17 cellular contexts compared by ENCODE assay signal in genomic region chr21:23740463-23740862, GRCh38.
"Had no signal": no experiment of that assay in that cellular context is flagged by ENCODE, and none has a peak within 500 bp of the region (broad histone marks: within the 10 kb centered on the region; RNA-seq: fewer than 3 reads in every experiment).

No MANE protein-coding gene starts in this region.

- DNase-seq: activated CD4-positive, alpha-beta T cell treated with anti-CD3 and anti-CD28 coated beads for 48 hours; activated naive CD8-positive, alpha-beta T cell treated with anti-CD3 and anti-CD28 coated beads, Interleukin-2, amount 10 ng/mL, durations not matched to agents 7 days and 5 days; central memory CD4-positive, alpha-beta T cell; colonic mucosa; esophagus squamous epithelium; hippocampal formation; left ventricle myocardium inferior; natural killer cell; stimulated activated CD4-positive, alpha-beta T cell treated with anti-CD3 and anti-CD28 coated beads, Interleukin-2, amount 100 ng/mL, for 24 hours; stomach; testis; upper lobe of right lung had no signal

- H3K27me3 Mint-ChIP-seq: activated naive CD8-positive, alpha-beta T cell treated with anti-CD3 and anti-CD28 coated beads, Interleukin-2, amount 10 ng/mL, durations not matched to agents 7 days and 5 days had no signal

- H3K36me3 Mint-ChIP-seq: activated naive CD8-positive, alpha-beta T cell treated with anti-CD3 and anti-CD28 coated beads, Interleukin-2, amount 10 ng/mL, durations not matched to agents 7 days and 5 days; brain; memory B cell; natural killer cell had no signal

- H3K27ac ChIP-seq: colonic mucosa, esophagus squamous epithelium, left ventricle myocardium inferior, neutrophil, parathyroid adenoma, stomach, testis, upper lobe of right lung had no signal

- H3K4me1 Mint-ChIP-seq: activated naive CD8-positive, alpha-beta T cell treated with anti-CD3 and anti-CD28 coated beads, Interleukin-2, amount 10 ng/mL, durations not matched to agents 7 days and 5 days; brain; memory B cell; natural killer cell had no signal

- H3K4me3 ChIP-seq: colonic mucosa, esophagus squamous epithelium, left ventricle myocardium inferior, stomach, testis, upper lobe of right lung had no signal

- ATAC-seq: natural killer cell, upper lobe of right lung had no signal

- H3K9me3 Mint-ChIP-seq: activated naive CD8-positive, alpha-beta T cell treated with anti-CD3 and anti-CD28 coated beads, Interleukin-2, amount 10 ng/mL, durations not matched to agents 7 days and 5 days; activated T-helper 1 cell treated with anti-CD3 and anti-CD28 coated beads, Interleukin-12 subunit alpha, Interleukin-12 subunit beta, Interleukin-2, Interleukin-4 antibody, amounts not matched to agents 30 ng/mL and 10 ng/mL and 1 ng/mL, durations not matched to agents 14 hours and 24 hours and 36 hours; memory B cell had no signal

- H3K4me3 Mint-ChIP-seq: activated naive CD8-positive, alpha-beta T cell treated with anti-CD3 and anti-CD28 coated beads, Interleukin-2, amount 10 ng/mL, durations not matched to agents 7 days and 5 days; activated T-helper 1 cell treated with anti-CD3 and anti-CD28 coated beads, Interleukin-12 subunit alpha, Interleukin-12 subunit beta, Interleukin-2, Interleukin-4 antibody, amounts not matched to agents 30 ng/mL and 10 ng/mL and 1 ng/mL, durations not matched to agents 14 hours and 24 hours and 36 hours; brain; memory B cell; natural killer cell had no signal

- H3K9me3 ChIP-seq: colonic mucosa, left ventricle myocardium inferior, neutrophil, testis, upper lobe of right lung had no signal

- H3K36me3 ChIP-seq: colonic mucosa, esophagus squamous epithelium, left ventricle myocardium inferior, neutrophil, stomach, upper lobe of right lung had no signal

- H3K4me1 ChIP-seq: colonic mucosa, esophagus squamous epithelium, left ventricle myocardium inferior, parathyroid adenoma, stomach, testis, upper lobe of right lung had no signal

- H3K27me3 ChIP-seq: colonic mucosa, esophagus squamous epithelium, neutrophil, stomach, testis, upper lobe of right lung had no signal

- H3K27ac Mint-ChIP-seq: activated naive CD8-positive, alpha-beta T cell treated with anti-CD3 and anti-CD28 coated beads, Interleukin-2, amount 10 ng/mL, durations not matched to agents 7 days and 5 days; activated T-helper 1 cell treated with anti-CD3 and anti-CD28 coated beads, Interleukin-12 subunit alpha, Interleukin-12 subunit beta, Interleukin-2, Interleukin-4 antibody, amounts not matched to agents 30 ng/mL and 10 ng/mL and 1 ng/mL, durations not matched to agents 14 hours and 24 hours and 36 hours; brain; memory B cell; natural killer cell had no signal
